In genomic region chr10:130924138-130924819, GRCh38 we compare ENCODE assay signal across 2 cellular contexts.
TF ChIP-seq lines count a peak whose summit lies in the region.

No MANE protein-coding gene starts in this region.

TF ChIP-seq in HEK293, 187 proteins besides CTCF, POLR2A, EP300 and RAD21:
- TF ChIP-seq REST (tag by site-specific recombination; IDR thresholded peaks at IDR 0.05) (peak; percentile 93), GLIS2 (tag by site-specific recombination; IDR thresholded peaks at IDR 0.05) (no peak), ZNF664 (tag by site-specific recombination; IDR thresholded peaks at IDR 0.05) (no peak), ZBTB49 (tag by site-specific recombination; IDR thresholded peaks at IDR 0.05; ENCODE audit: low read depth) (no peak), PBX3 (CRISPR knock-in tag; IDR thresholded peaks at IDR 0.05) (0 out of 2 replicates have a peak, but pooled peaks have one; percentile 36), ZNF19 (tag by site-specific recombination; IDR thresholded peaks at IDR 0.05; ENCODE audit: low read depth) (no peak), PRDM4 (tag by site-specific recombination; IDR thresholded peaks at IDR 0.05) (no peak)

TF ChIP-seq in WTC11, 78 proteins besides CTCF, POLR2A, EP300 and RAD21 (continued from another document):
- TF ChIP-seq E2F1 (CRISPR knock-in tag; IDR thresholded peaks at IDR 0.05) (no peak), TEAD4 (CRISPR knock-in tag; IDR thresholded peaks at IDR 0.05) (0 out of 2 replicates have a peak, but pooled peaks have one; percentile 49), ZNF232 (CRISPR knock-in tag; IDR thresholded peaks at IDR 0.05) (peak; percentile 90; the same call in 1 of the 2 replicates), ZMAT4 (CRISPR knock-in tag; IDR thresholded peaks at IDR 0.05) (no peak), TCF7 (CRISPR knock-in tag; IDR thresholded peaks at IDR 0.05; ENCODE audit: low read depth) (no peak), SMAD4 (CRISPR knock-in tag; IDR thresholded peaks at IDR 0.05) (0 out of 2 replicates have a peak, but pooled peaks have one; percentile 52), KAT7 (CRISPR knock-in tag; IDR thresholded peaks at IDR 0.05; ENCODE audit: borderline replicate concordance) (no peak), TEAD1 (CRISPR knock-in tag; IDR thresholded peaks at IDR 0.05) (peak; percentile 79; the same call in 1 of the 2 replicates), NR2C2 (CRISPR knock-in tag; IDR thresholded peaks at IDR 0.05) (no peak), ESRRA (CRISPR knock-in tag; IDR thresholded peaks at IDR 0.05; ENCODE audit: borderline replicate concordance) (peak; percentile 47; the same call in 1 of the 2 replicates), FOXP4 (CRISPR knock-in tag; IDR thresholded peaks at IDR 0.05) (peak; percentile 90; the same call in 1 of the 2 replicates), PRDM15 (CRISPR knock-in tag; IDR thresholded peaks at IDR 0.05) (no peak), ZNF263 (CRISPR knock-in tag; IDR thresholded peaks at IDR 0.05; ENCODE audit: low read depth) (no peak), ARID4B (CRISPR knock-in tag; IDR thresholded peaks at IDR 0.05; ENCODE audit: borderline replicate concordance) (peak; percentile 73; the same call in 1 of the 2 replicates), ZNF532 (CRISPR knock-in tag; IDR thresholded peaks at IDR 0.05; ENCODE audit: borderline replicate concordance) (no peak), FOXP1 (CRISPR knock-in tag; IDR thresholded peaks at IDR 0.05; ENCODE audit: borderline replicate concordance) (peak; percentile 54; the same call in 1 of the 2 replicates), ZNF317 (CRISPR knock-in tag; IDR thresholded peaks at IDR 0.05; ENCODE audit: borderline replicate concordance, low read depth) (no peak), ZNF281 (CRISPR knock-in tag; IDR thresholded peaks at IDR 0.05) (no peak), SMAD3 (CRISPR knock-in tag; IDR thresholded peaks at IDR 0.05; ENCODE audit: borderline replicate concordance) (peak; percentile 64; the same call in 1 of the 2 replicates), TP53 (CRISPR knock-in tag; IDR thresholded peaks at IDR 0.05) (no peak), PREB (CRISPR knock-in tag; IDR thresholded peaks at IDR 0.05; ENCODE audit: borderline replicate concordance) (no peak), IRF1 (CRISPR knock-in tag; IDR thresholded peaks at IDR 0.05) (0 out of 2 replicates have a peak, but pooled peaks have one; percentile 33), ATF1 (CRISPR knock-in tag; IDR thresholded peaks at IDR 0.05) (no peak), SP1 (CRISPR knock-in tag; conservative IDR thresholded peaks at IDR 0.05) (0 out of 2 replicates have a peak, but pooled peaks have one; percentile 37), USF2 (CRISPR knock-in tag; IDR thresholded peaks at IDR 0.05) (0 out of 2 replicates have a peak, but pooled peaks have one; percentile 6), JAZF1 (CRISPR knock-in tag; IDR thresholded peaks at IDR 0.05) (no peak)
